ENCODE assay signal across 24 cellular contexts in genomic region chr22:48478124-48478523, GRCh38.
A peak's percentile ranks its signal among the peaks of the same experiment; 100 is the strongest.
DNase-seq lines count a peak whose midpoint lies in the region; ATAC-seq and TF ChIP-seq lines count a peak whose summit lies in the region.
"Had no signal": no experiment of that assay in that cellular context is flagged by ENCODE, and none has a peak within 500 bp of the region (broad histone marks: within the 10 kb centered on the region; RNA-seq: fewer than 3 reads in every experiment).

No MANE protein-coding gene starts in this region.

- peaks cover 2% of the 10 kb centered on the region for H3K27me3 Mint-ChIP-seq in chondrocyte (ENCODE audit: low read depth)
- H3K27me3 Mint-ChIP-seq in stimulated activated naive B cell treated with anti-CD40 and anti-IgM and Interleukin-4, amounts not matched to agents 10 μg/mL and 1 μg/mL and 100 μg/mL, for 72 hours, result peaks cover 37 to 46% of the 10 kb centered on the region in 2 donors
- peaks cover 10% of the 10 kb centered on the region for H3K27me3 Mint-ChIP-seq in activated CD4-positive, alpha-beta T cell treated with anti-CD3 and anti-CD28 coated beads for 36 hours

- 90% methylated on average over 11 of the region's 11 CpGs for WGBS in suprapubic skin

- no peak overlapping the region for H3K4me3 Mint-ChIP-seq in chondrocyte (ENCODE audit: unreplicated experiment)
- H3K4me3 Mint-ChIP-seq in stimulated activated naive B cell treated with anti-CD40 and anti-IgM and Interleukin-4, amounts not matched to agents 10 μg/mL and 1 μg/mL and 100 μg/mL, for 72 hours, result no peak overlapping the region
- H3K4me3 Mint-ChIP-seq in activated CD4-positive, alpha-beta T cell treated with anti-CD3 and anti-CD28 coated beads for 36 hours, result no peak overlapping the region
- H3K4me3 Mint-ChIP-seq: CD14-positive monocyte; CD8-positive, alpha-beta memory T cell had no signal

- TF ChIP-seq POLR2A in suprapubic skin (IDR thresholded peaks at IDR 0.05), result no peak

- H3K27ac Mint-ChIP-seq in chondrocyte (ENCODE audit: unreplicated experiment), result no peak overlapping the region
- no peak overlapping the region for H3K27ac Mint-ChIP-seq in stimulated activated naive B cell treated with anti-CD40 and anti-IgM and Interleukin-4, amounts not matched to agents 10 μg/mL and 1 μg/mL and 100 μg/mL, for 72 hours
- no peak overlapping the region for H3K27ac Mint-ChIP-seq in activated CD4-positive, alpha-beta T cell treated with anti-CD3 and anti-CD28 coated beads for 36 hours
- H3K27ac Mint-ChIP-seq: CD8-positive, alpha-beta memory T cell had no signal

- H3K9me3 Mint-ChIP-seq in chondrocyte (ENCODE audit: low read depth), result no peaks in the 10 kb centered on the region
- H3K9me3 Mint-ChIP-seq in stimulated activated naive B cell treated with anti-CD40 and anti-IgM and Interleukin-4, amounts not matched to agents 10 μg/mL and 1 μg/mL and 100 μg/mL, for 72 hours, result no peaks in the 10 kb centered on the region
- H3K9me3 Mint-ChIP-seq in activated CD4-positive, alpha-beta T cell treated with anti-CD3 and anti-CD28 coated beads for 36 hours (ENCODE audit: low read depth), result no peaks in the 10 kb centered on the region
- H3K9me3 Mint-ChIP-seq: CD8-positive, alpha-beta memory T cell had no signal

- H3K4me3 ChIP-seq in suprapubic skin, result no peak overlapping the region
- H3K4me3 ChIP-seq: MG63, SJSA1 had no signal

- CTCF ChIA-PET in activated CD4-positive, alpha-beta T cell treated with anti-CD3 and anti-CD28 coated beads for 36 hours (lab: Charles Lee), result no interaction called here

- no peaks in the 10 kb centered on the region for H3K36me3 ChIP-seq in suprapubic skin
- H3K36me3 ChIP-seq: BE2C, MG63, SJSA1 had no signal

- no peaks in the 10 kb centered on the region for H3K4me1 Mint-ChIP-seq in chondrocyte (ENCODE audit: low read depth)
- H3K4me1 Mint-ChIP-seq in stimulated activated naive B cell treated with anti-CD40 and anti-IgM and Interleukin-4, amounts not matched to agents 10 μg/mL and 1 μg/mL and 100 μg/mL, for 72 hours, result no peaks in the 10 kb centered on the region
- no peaks in the 10 kb centered on the region for H3K4me1 Mint-ChIP-seq in activated CD4-positive, alpha-beta T cell treated with anti-CD3 and anti-CD28 coated beads for 36 hours
- H3K4me1 Mint-ChIP-seq: CD14-positive monocyte; CD8-positive, alpha-beta memory T cell had no signal

- H3K27me3 ChIP-seq in suprapubic skin, result peaks cover 11% of the 10 kb centered on the region
- H3K27me3 ChIP-seq: BE2C, MG63, SJSA1 had no signal

- H3K4me1 ChIP-seq in suprapubic skin, result no peaks in the 10 kb centered on the region
- H3K4me1 ChIP-seq: BE2C had no signal

- intact Hi-C loops in activated CD4-positive, alpha-beta T cell treated with anti-CD3 and anti-CD28 coated beads for 36 hours (cut with DNase I, micrococcal nuclease), result no loop called here

- no peaks in the 10 kb centered on the region for H3K9me3 ChIP-seq in suprapubic skin
- H3K9me3 ChIP-seq: BE2C, MG63, SJSA1 had no signal

- ATAC-seq in stimulated activated naive B cell treated with anti-CD40 and anti-IgM and Interleukin-4, amounts not matched to agents 10 μg/mL and 1 μg/mL and 100 μg/mL, for 72 hours (replicated peaks), result no peak
- no peak for ATAC-seq in activated CD4-positive, alpha-beta T cell treated with anti-CD3 and anti-CD28 coated beads for 36 hours
- ATAC-seq: PC-3 had no signal

- DNase-seq in caudate nucleus (lab: John Stamatoyannopoulos, UW) (no peak), chondrocyte (ENCODE audit: low spot score) (peak; percentile 72), left kidney (ENCODE audit: low read depth, low spot score) (peak; percentile 15), suprapubic skin (ENCODE audit: low spot score in 2 of 2) (peak; percentile 25 to 64)
- no peak for DNase-seq in stimulated activated naive B cell treated with anti-CD40 and anti-IgM and Interleukin-4, amounts not matched to agents 10 μg/mL and 1 μg/mL and 100 μg/mL, for 72 hours
- DNase-seq in stimulated activated CD4-positive, alpha-beta T cell treated with anti-CD3 and anti-CD28 coated beads, Interleukin-2, amount 100 ng/mL, for 48 hours, result no peak
- no peak for DNase-seq in activated CD4-positive, alpha-beta T cell treated with anti-CD3 and anti-CD28 coated beads for 36 hours
- DNase-seq: BE2C; CD8-positive, alpha-beta memory T cell; DND-41; HCEC 1CT; IMR-90; KG1; MG63; NCI-H1105 treated with DMSO at 0.1 percent for 48 hours; NCI-H146; NCI-H2029; NCI-H446 treated with DMSO at 0.1 percent for 48 hours; NCI-H526; NCI-H82; NK-92 treated with Interleukin-12 subunit alpha and Interleukin-12 subunit beta, amount 100 ng/mL, for 24 hours; PC-3 had no signal

- H3K36me3 Mint-ChIP-seq in chondrocyte (ENCODE audit: low read depth), result no peaks in the 10 kb centered on the region
- no peaks in the 10 kb centered on the region for H3K36me3 Mint-ChIP-seq in stimulated activated naive B cell treated with anti-CD40 and anti-IgM and Interleukin-4, amounts not matched to agents 10 μg/mL and 1 μg/mL and 100 μg/mL, for 72 hours
- no peaks in the 10 kb centered on the region for H3K36me3 Mint-ChIP-seq in activated CD4-positive, alpha-beta T cell treated with anti-CD3 and anti-CD28 coated beads for 36 hours (ENCODE audit: low read depth)
- H3K36me3 Mint-ChIP-seq: CD14-positive monocyte; CD8-positive, alpha-beta memory T cell had no signal

- POLR2A ChIA-PET in activated CD4-positive, alpha-beta T cell treated with anti-CD3 and anti-CD28 coated beads for 36 hours (lab: Charles Lee), result no interaction called here

- no peak for TF ChIP-seq CTCF in chondrocyte (IDR thresholded peaks at IDR 0.05)
- no peak for TF ChIP-seq CTCF in suprapubic skin (IDR thresholded peaks at IDR 0.05)

- no peak for TF ChIP-seq EP300 in suprapubic skin (IDR thresholded peaks at IDR 0.05)

- H3K27ac ChIP-seq in caudate nucleus (ENCODE audit: low read depth, low read length) (peak overlapping the region; percentile 85), suprapubic skin (no peak overlapping the region)
- H3K27ac ChIP-seq: SJSA1 had no signal

Comparison
In these comparisons a context has a peak if more than half of its experiments do, and no peak if none do; other contexts are left out.
1. DNase-seq: peak in chondrocyte (single experiment), left kidney (single experiment) and suprapubic skin (2 of 2); none in caudate nucleus (0 of 61), stimulated activated naive B cell treated with anti-CD40 and anti-IgM and Interleukin-4, amounts not matched to agents 10 μg/mL and 1 μg/mL and 100 μg/mL, for 72 hours (single experiment), stimulated activated CD4-positive, alpha-beta T cell treated with anti-CD3 and anti-CD28 coated beads, Interleukin-2, amount 100 ng/mL, for 48 hours (0 of 2) and activated CD4-positive, alpha-beta T cell treated with anti-CD3 and anti-CD28 coated beads for 36 hours (single experiment).